8 cellular contexts compared by ENCODE assay signal in the genomic region with DNA sequence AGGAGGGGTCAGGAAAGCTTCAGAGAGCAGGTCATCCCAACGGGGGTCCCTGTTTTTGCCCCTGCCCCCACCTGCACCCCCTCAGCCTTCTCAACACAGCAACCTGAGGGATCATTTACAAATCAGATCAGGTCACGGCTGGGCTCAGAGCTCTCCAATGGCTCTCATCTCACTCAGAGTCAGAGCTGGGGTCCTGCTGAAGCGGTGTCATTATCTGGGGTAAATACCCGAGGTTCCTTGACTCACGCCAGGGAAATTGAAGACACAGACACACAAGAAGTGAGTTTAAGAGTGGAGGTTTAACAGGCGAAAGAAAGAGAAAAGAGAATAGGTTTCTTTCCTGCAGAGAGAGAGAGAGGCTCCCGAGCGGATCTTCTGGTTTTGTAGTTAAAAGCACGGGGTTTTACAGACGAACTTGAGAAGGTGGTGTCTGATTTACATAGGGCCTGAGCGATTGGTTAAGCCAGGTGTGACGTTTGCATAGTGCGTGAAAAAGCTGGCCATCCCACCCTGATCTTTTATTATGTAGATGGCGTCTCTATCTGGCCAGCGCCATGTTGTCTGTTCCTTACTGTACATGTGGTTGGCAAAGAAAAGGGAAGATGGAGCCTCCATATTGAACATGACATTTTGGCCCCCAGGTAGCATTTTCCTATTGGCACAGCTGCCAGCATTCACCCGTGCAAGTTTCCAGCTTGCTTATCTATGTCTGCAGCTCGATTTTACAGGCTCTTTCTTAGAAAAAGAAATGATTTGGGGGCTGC. TPM values are rescaled to one million over a fixed set of nuclear protein-coding genes. Genes with fewer than 3 reads are reported as not detected.
DNase-seq lines count a peak whose midpoint lies in the region; ATAC-seq and TF ChIP-seq lines count a peak whose summit lies in the region.

No MANE protein-coding gene starts in this region.

- no peak for ATAC-seq in HG03108 (IDR thresholded peaks at IDR 0.05; ENCODE audit: unreplicated experiment)

- H4K20me1 ChIP-seq in smooth muscle cell (ENCODE audit: low read depth) = no peaks in the 10 kb centered on the region
- H4K20me1 ChIP-seq in PC-9 (ENCODE audit: insufficient read depth) = no peaks in the 10 kb centered on the region

- H3K4me2 ChIP-seq in smooth muscle cell (peak overlapping the region; percentile 75), PC-9 (no peak overlapping the region)

- no TSS peak for BruUV-seq in PC-9 (replicated peaks; lab: Mats Ljungman, UMichigan)

- no peaks in the 10 kb centered on the region for H3K9me2 ChIP-seq in PC-9 (ENCODE audit: insufficient read depth)

- peak overlapping the region; percentile 74 for H3K27ac ChIP-seq in smooth muscle cell (ENCODE audit: low read depth)
- H3K27ac ChIP-seq in PC-9 = no peak overlapping the region

- H3K79me2 ChIP-seq in smooth muscle cell (ENCODE audit: low read depth) (no peaks in the 10 kb centered on the region), PC-9 (ENCODE audit: low read depth) (no peaks in the 10 kb centered on the region)

- H3K4me3 ChIP-seq in smooth muscle cell (peak overlapping the region; percentile 40), PC-9 (no peak overlapping the region)

- no peaks in the 10 kb centered on the region for H3K9me3 ChIP-seq in smooth muscle cell (replicated peaks; ENCODE audit: low read depth)
- H3K9me3 ChIP-seq in PC-9 (ENCODE audit: insufficient read depth, low read depth) = no peaks in the 10 kb centered on the region

- H3K9ac ChIP-seq in smooth muscle cell (ENCODE audit: low read depth) = peak overlapping the region; percentile 25

- WGBS in smooth muscle cell (ENCODE audit: low lambda C conversion rate) = 16% methylated on average over 17 of the region's 17 CpGs

- DNase-seq in NCI-H1930 (lab: John Stamatoyannopoulos, UW) (peak; percentile 70 to 77), astrocyte of the hippocampus (ENCODE audit: low read depth, low spot score) (peak; percentile 85), inferior parietal cortex (ENCODE audit: extremely low spot score) (peak; percentile 61), smooth muscle cell (lab: John Stamatoyannopoulos, UW; ENCODE audit: unreplicated experiment) (no peak), PC-9 (no peak), HPDE6-E6E7 (ENCODE audit: extremely low spot score) (no peak)
- DNase-seq in stimulated activated CD4-positive, alpha-beta T cell treated with anti-CD3 and anti-CD28 coated beads, Interleukin-2, amount 100 ng/mL, for 48 hours = no peak

- POLR2A ChIA-PET in PC-9 (lab: Charles Lee; ENCODE audit: unreplicated experiment) = no interaction called here

- TF ChIP-seq CTCF in smooth muscle cell (IDR thresholded peaks at IDR 0.05; ENCODE audit: borderline replicate concordance, insufficient read depth, poor library complexity, severe bottlenecking) = no peak
- no peak for TF ChIP-seq CTCF in PC-9 (conservative IDR thresholded peaks at IDR 0.05)

- intact Hi-C loops in PC-9 (cut with micrococcal nuclease; ENCODE audit: unreplicated experiment) = no loop called here

- CTCF ChIA-PET in PC-9 (lab: Charles Lee) = no interaction called here

- H3K27me3 ChIP-seq in smooth muscle cell (ENCODE audit: low read depth) (no peaks in the 10 kb centered on the region), PC-9 (ENCODE audit: insufficient read depth, low read depth) (no peaks in the 10 kb centered on the region)

- H3K4me1 ChIP-seq in smooth muscle cell (ENCODE audit: low read depth) (no peaks in the 10 kb centered on the region), PC-9 (replicated peaks; ENCODE audit: insufficient read depth) (peaks cover 8% of the 10 kb centered on the region)

- H2AFZ ChIP-seq in smooth muscle cell (ENCODE audit: low read depth) = peak overlapping the region; percentile 77
- H2AFZ ChIP-seq in PC-9 = no peak overlapping the region

- H3F3A ChIP-seq in smooth muscle cell (ENCODE audit: low read depth) (peaks cover 20% of the 10 kb centered on the region), PC-9 (ENCODE audit: insufficient read depth, low read depth) (0 out of 2 replicates have a peak, but pooled peaks cover under 1% of the 10 kb centered on the region)

- H3K36me3 ChIP-seq in smooth muscle cell (ENCODE audit: low read depth) (no peaks in the 10 kb centered on the region), PC-9 (ENCODE audit: low read depth) (no peaks in the 10 kb centered on the region)

RNA-seq across cellular contexts. Expression of a gene that starts 51.4 kb away (rescaled TPM):
- total RNA-seq in smooth muscle cell = 256 and 329 TPM in 2 replicates
- 156 and 249 TPM in 2 replicates for polyA plus RNA-seq in smooth muscle cell
- total RNA-seq in PC-9 (2021) = 66.2 and 101 TPM in 2 replicates

Comparison
In these comparisons a context has a peak if more than half of its experiments do, and no peak if none do; other contexts are left out.
1. DNase-seq: peak in NCI-H1930 (2 of 2), astrocyte of the hippocampus (single experiment) and inferior parietal cortex (single experiment); none in smooth muscle cell (single experiment), PC-9 (0 of 2), HPDE6-E6E7 (single experiment) and stimulated activated CD4-positive, alpha-beta T cell treated with anti-CD3 and anti-CD28 coated beads, Interleukin-2, amount 100 ng/mL, for 48 hours (0 of 2).